In the genomic region with DNA sequence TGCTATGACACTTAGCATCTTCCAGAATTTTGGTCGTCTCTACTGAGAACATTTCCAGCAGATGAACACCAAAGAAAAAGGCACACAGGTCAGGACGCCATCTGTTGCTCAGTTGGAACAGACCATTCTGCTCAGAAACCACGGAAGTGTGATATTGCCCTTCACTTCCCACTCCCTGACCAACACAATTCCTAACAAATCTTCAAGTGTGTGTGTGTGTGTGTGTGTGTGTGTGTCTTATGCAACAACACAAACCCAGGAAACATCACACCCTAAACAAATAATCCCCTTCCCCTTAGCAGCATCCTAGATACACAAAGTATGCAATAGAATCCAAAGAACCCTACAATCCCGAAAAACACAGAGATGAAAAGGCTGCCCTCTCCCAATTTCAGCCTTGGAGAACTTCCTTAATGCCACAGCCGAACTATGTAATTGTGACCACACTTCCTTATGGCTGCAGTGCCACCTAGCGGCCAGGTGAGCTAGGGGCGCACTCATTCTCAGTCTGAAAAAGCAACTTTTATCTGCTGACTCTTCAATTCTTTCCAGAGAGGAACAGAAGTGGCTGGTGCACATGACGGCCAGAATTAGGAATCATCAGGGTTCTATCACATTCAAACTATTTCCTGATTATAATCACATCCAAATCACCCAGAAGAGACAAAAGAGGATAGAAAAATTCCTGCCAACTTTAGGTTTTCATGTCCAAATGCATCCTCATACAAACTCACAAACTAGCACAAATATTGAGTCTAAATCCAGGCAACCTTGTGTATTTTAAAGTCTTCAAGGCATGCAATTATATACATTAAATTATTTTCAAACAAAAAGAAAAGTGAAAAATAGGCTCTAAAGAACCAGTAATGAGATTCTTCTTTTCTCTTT, we compare ENCODE assay signal across 8 cellular contexts.
DNase-seq lines count a peak whose midpoint lies in the region; ATAC-seq and TF ChIP-seq lines count a peak whose summit lies in the region.

No MANE protein-coding gene starts in this region.

- POLR2A ChIA-PET in BJ (lab: Charles Lee): no interaction called here

- CTCF ChIA-PET in BJ (lab: Yijun Ruan, JAX): interaction anchor here (0.6 to 2.5 kb wide), 13 partner anchors 9 to 763 kb away, joined by 3 to 15 read pairs (median 4); no protein-coding TSS in a partner anchor

- no peaks in the 10 kb centered on the region for H3K27me3 ChIP-seq in BJ (ENCODE audit: control insufficient read depth, insufficient read depth, low read length)

- ATAC-seq in GM19025 (IDR thresholded peaks at IDR 0.05; ENCODE audit: low read depth, unreplicated experiment) (peak; percentile 84), HG03342 (IDR thresholded peaks at IDR 0.05; ENCODE audit: unreplicated experiment) (peak; percentile 96)

- TF ChIP-seq CTCF in BJ (IDR thresholded peaks at IDR 0.05; ENCODE audit: insufficient read depth, low read depth, low read length): peak; percentile 90

- DNase-seq in BJ (ENCODE audit: low read depth) (peak; percentile 6), NCI-H524 treated with DMSO at 0.1 percent for 48 hours (lab: John Stamatoyannopoulos, UW) (peak; percentile 35), ecto neural progenitor cell (ENCODE audit: low spot score) (peak; percentile 81), medulla oblongata (ENCODE audit: extremely low spot score) (peak; percentile 80)
- DNase-seq in activated CD4-positive, alpha-beta T cell treated with anti-CD3 and anti-CD28 coated beads, Interleukin-2, amount 50 U/mL, for 24 hours (ENCODE audit: low read depth in 1 of 2, low spot score in 1 of 2): peak; percentile 22 to 50
- DNase-seq in stimulated activated CD8-positive, alpha-beta memory T cell treated with anti-CD3 and anti-CD28 coated beads, Interleukin-4, amount 100 ng/mL, for 1 hour (ENCODE audit: low read depth in 2 of 2, low spot score in 1 of 2): peak; percentile 7 to 27

- no peak overlapping the region for H3K4me3 ChIP-seq in BJ (ENCODE audit: low read depth, low read length)

- H3K36me3 ChIP-seq in BJ (ENCODE audit: control insufficient read depth, insufficient read depth, low read length): no peaks in the 10 kb centered on the region

Comparison
In these comparisons a context has a peak if more than half of its experiments do, and no peak if none do; other contexts are left out.
1. DNase-seq: peak in every context shown above with its lines; median percentile 81 in ecto neural progenitor cell; 80 in medulla oblongata; 36 in activated CD4-positive, alpha-beta T cell treated with anti-CD3 and anti-CD28 coated beads, Interleukin-2, amount 50 U/mL, for 24 hours; 35 in NCI-H524 treated with DMSO at 0.1 percent for 48 hours; 17 in stimulated activated CD8-positive, alpha-beta memory T cell treated with anti-CD3 and anti-CD28 coated beads, Interleukin-4, amount 100 ng/mL, for 1 hour; 6 in BJ.